ENCODE assay signal across 17 cellular contexts in genomic region chr4:160180206-160180605, GRCh38.
DNase-seq lines count a peak whose midpoint lies in the region; ATAC-seq and TF ChIP-seq lines count a peak whose summit lies in the region.
"Had no signal": no experiment of that assay in that cellular context is flagged by ENCODE, and none has a peak within 500 bp of the region (broad histone marks: within the 10 kb centered on the region; RNA-seq: fewer than 3 reads in every experiment).

No MANE protein-coding gene starts in this region.

- DNase-seq in ELR (ENCODE audit: low read depth) (peak; percentile 76), RKO (ENCODE audit: low spot score) (peak; percentile 4), epithelial cell of prostate (ENCODE audit: low read depth, low spot score) (peak; percentile 40), osteoblast (ENCODE audit: insufficient read length, low spot score, missing footprints) (peak; percentile 42), GM13977 (ENCODE audit: low spot score) (no peak), NCI-H2227 treated with DMSO at 0.1 percent for 48 hours (lab: John Stamatoyannopoulos, UW) (no peak)
- no peak for DNase-seq in activated naive CD4-positive, alpha-beta T cell treated with anti-CD3 and anti-CD28 coated beads, Interleukin-2, amount 10 ng/mL, durations not matched to agents 7 days and 5 days
- no peak for DNase-seq in CD4-positive, alpha-beta T cell
- DNase-seq: activated CD8-positive, alpha-beta T cell treated with anti-CD3 and anti-CD28 coated beads, Interleukin-2, amount 10 ng/mL, durations not matched to agents 7 days and 5 days; body of pancreas; DMS153; NCI-H748 treated with DMSO at 0.1 percent for 48 hours; substantia nigra; WERI-Rb-1 had no signal

- H3K27ac ChIP-seq in epithelial cell of prostate (no peak overlapping the region), osteoblast (ENCODE audit: low read depth, low read length) (no peak overlapping the region)
- H3K27ac ChIP-seq in CD4-positive, alpha-beta T cell (ENCODE audit: low read depth, low read length), result no peak overlapping the region
- H3K27ac ChIP-seq: BLaER1, body of pancreas, WERI-Rb-1 had no signal

- in situ Hi-C loops in GM13977 (cut with MboI; ENCODE audit: low pct_unique_long_range_greater_than_20kb, low sequenced_read_pairs, unreplicated experiment), result no loop called here

- H3K4me1 ChIP-seq in osteoblast (ENCODE audit: insufficient read depth, low read length), result no peaks in the 10 kb centered on the region
- H3K4me1 ChIP-seq: BLaER1, body of pancreas had no signal

- ATAC-seq in CD4-positive, alpha-beta T cell (ENCODE audit: poor library complexity), result no peak
- ATAC-seq: activated CD8-positive, alpha-beta T cell treated with anti-CD3 and anti-CD28 coated beads, Interleukin-2, amount 10 ng/mL, durations not matched to agents 7 days and 5 days; body of pancreas had no signal

- H3K27me3 Mint-ChIP-seq in activated naive CD4-positive, alpha-beta T cell treated with anti-CD3 and anti-CD28 coated beads, Interleukin-2, amount 10 ng/mL, durations not matched to agents 7 days and 5 days, result no peaks in the 10 kb centered on the region
- H3K27me3 Mint-ChIP-seq in CD4-positive, alpha-beta T cell, result no peaks in the 10 kb centered on the region

- no peaks in the 10 kb centered on the region for H3K4me1 Mint-ChIP-seq in activated naive CD4-positive, alpha-beta T cell treated with anti-CD3 and anti-CD28 coated beads, Interleukin-2, amount 10 ng/mL, durations not matched to agents 7 days and 5 days
- no peaks in the 10 kb centered on the region for H3K4me1 Mint-ChIP-seq in CD4-positive, alpha-beta T cell (ENCODE audit: low read depth)
- H3K4me1 Mint-ChIP-seq: nephron had no signal

- H3K4me3 ChIP-seq in osteoblast (ENCODE audit: insufficient read depth, low read length), result no peak overlapping the region
- H3K4me3 ChIP-seq: BLaER1, body of pancreas had no signal

- no peak overlapping the region for H3K27ac Mint-ChIP-seq in activated naive CD4-positive, alpha-beta T cell treated with anti-CD3 and anti-CD28 coated beads, Interleukin-2, amount 10 ng/mL, durations not matched to agents 7 days and 5 days
- H3K27ac Mint-ChIP-seq in CD4-positive, alpha-beta T cell, result no peak overlapping the region
- H3K27ac Mint-ChIP-seq: activated CD8-positive, alpha-beta T cell treated with anti-CD3 and anti-CD28 coated beads, Interleukin-2, amount 10 ng/mL, durations not matched to agents 7 days and 5 days; activated T-helper 2 cell treated with anti-CD3 and anti-CD28 coated beads, Interferon-gamma antibody, Interleukin-2, Interleukin-4, amounts not matched to agents 10 μg/mL and 5 μg/mL and 100 μg/mL, durations not matched to agents 14 hours and 24 hours and 36 hours; nephron had no signal

- H3K4me3 Mint-ChIP-seq in activated naive CD4-positive, alpha-beta T cell treated with anti-CD3 and anti-CD28 coated beads, Interleukin-2, amount 10 ng/mL, durations not matched to agents 7 days and 5 days, result no peak overlapping the region
- H3K4me3 Mint-ChIP-seq in CD4-positive, alpha-beta T cell, result no peak overlapping the region
- H3K4me3 Mint-ChIP-seq: activated CD8-positive, alpha-beta T cell treated with anti-CD3 and anti-CD28 coated beads, Interleukin-2, amount 10 ng/mL, durations not matched to agents 7 days and 5 days; nephron had no signal

- intact Hi-C loops in CD4-positive, alpha-beta T cell (cut with DNase I, micrococcal nuclease), result no loop called here

- no peak overlapping the region for H2AFZ ChIP-seq in osteoblast (ENCODE audit: low read length)

- no peaks in the 10 kb centered on the region for H3K36me3 ChIP-seq in osteoblast (ENCODE audit: insufficient read depth, low read length)
- H3K36me3 ChIP-seq: BLaER1, WERI-Rb-1 had no signal

- no peaks in the 10 kb centered on the region for H3K79me2 ChIP-seq in osteoblast (ENCODE audit: insufficient read depth, low read length)

- CTCF ChIA-PET in activated naive CD4-positive, alpha-beta T cell treated with anti-CD3 and anti-CD28 coated beads, Interleukin-2, amount 10 ng/mL, durations not matched to agents 7 days and 5 days (lab: Charles Lee), result no interaction called here
- CTCF ChIA-PET in CD4-positive, alpha-beta T cell (lab: Charles Lee), result interaction anchor here (1.0 kb wide), 1 partner anchor 14 kb away, joined by 3 read pairs; no protein-coding TSS in a partner anchor

- no peaks in the 10 kb centered on the region for H4K20me1 ChIP-seq in osteoblast (ENCODE audit: insufficient read depth, low read length)
- H4K20me1 ChIP-seq: BLaER1 had no signal

- POLR2A ChIA-PET in CD4-positive, alpha-beta T cell (lab: Charles Lee), result no interaction called here

- no peaks in the 10 kb centered on the region for H3K27me3 ChIP-seq in osteoblast (ENCODE audit: insufficient read depth, low read length)
- no peaks in the 10 kb centered on the region for H3K27me3 ChIP-seq in CD4-positive, alpha-beta T cell (ENCODE audit: control insufficient read depth, insufficient read depth, low read length)
- H3K27me3 ChIP-seq: BLaER1, body of pancreas had no signal

- H3K4me2 ChIP-seq in osteoblast (ENCODE audit: insufficient read depth, low read length), result no peak overlapping the region
- H3K4me2 ChIP-seq: BLaER1 had no signal

- peaks cover 11% of the 10 kb centered on the region for H3K9me3 Mint-ChIP-seq in activated naive CD4-positive, alpha-beta T cell treated with anti-CD3 and anti-CD28 coated beads, Interleukin-2, amount 10 ng/mL, durations not matched to agents 7 days and 5 days
- peaks cover 20% of the 10 kb centered on the region for H3K9me3 Mint-ChIP-seq in CD4-positive, alpha-beta T cell
- H3K9me3 Mint-ChIP-seq: nephron had no signal

- TF ChIP-seq CTCF in osteoblast (IDR thresholded peaks at IDR 0.05; ENCODE audit: extremely low read depth, low read depth, low read length) (no peak), GM13977 (IDR thresholded peaks at IDR 0.05; ENCODE audit: extremely low read depth, insufficient read depth, missing control alignments) (no peak)
- no peak for TF ChIP-seq CTCF in CD4-positive, alpha-beta T cell (IDR thresholded peaks at IDR 0.05)

- H3K9me3 ChIP-seq in osteoblast (ENCODE audit: low read depth, low read length), result no peaks in the 10 kb centered on the region
- no peaks in the 10 kb centered on the region for H3K9me3 ChIP-seq in CD4-positive, alpha-beta T cell (ENCODE audit: control insufficient read depth, low read length)
- H3K9me3 ChIP-seq: BLaER1, body of pancreas had no signal

- H3K36me3 Mint-ChIP-seq in activated naive CD4-positive, alpha-beta T cell treated with anti-CD3 and anti-CD28 coated beads, Interleukin-2, amount 10 ng/mL, durations not matched to agents 7 days and 5 days, result no peaks in the 10 kb centered on the region
- no peaks in the 10 kb centered on the region for H3K36me3 Mint-ChIP-seq in CD4-positive, alpha-beta T cell (ENCODE audit: low read depth)

Comparison
In these comparisons a context has a peak if more than half of its experiments do, and no peak if none do; other contexts are left out.
1. DNase-seq: peak in ELR (single experiment), RKO (single experiment), epithelial cell of prostate (single experiment) and osteoblast (single experiment); none in GM13977 (single experiment), activated naive CD4-positive, alpha-beta T cell treated with anti-CD3 and anti-CD28 coated beads, Interleukin-2, amount 10 ng/mL, durations not matched to agents 7 days and 5 days (single experiment), NCI-H2227 treated with DMSO at 0.1 percent for 48 hours (single experiment) and CD4-positive, alpha-beta T cell (0 of 10).